23 cellular contexts compared by ENCODE assay signal in genomic region chr17:8101721-8102120, GRCh38. TPM values are rescaled to one million over a fixed set of nuclear protein-coding genes. Genes with fewer than 3 reads are reported as not detected.
"Had no signal": no experiment of that assay in that cellular context is flagged by ENCODE, and none has a peak within 500 bp of the region (broad histone marks: within the 10 kb centered on the region; RNA-seq: fewer than 3 reads in every experiment).

No MANE protein-coding gene starts in this region.

- H3K4me3 ChIP-seq: K562 had no signal

- H3K4me1 Mint-ChIP-seq: IgD-negative memory B cell had no signal

- H3K27ac ChIP-seq: HL-60, KMS-11 had no signal

- H3K9ac ChIP-seq: KMS-11, SK-N-SH had no signal

- DNase-seq: Kasumi-1, MM.1S, NCI-H1092 treated with DMSO at 0.1 percent for 48 hours, NCI-H1436, NCI-H187, NCI-H2029, NCI-H2081 treated with DMSO at 0.1 percent for 48 hours, NCI-H226, NCI-H446, NCI-H510A, NCI-H524 treated with DMSO at 0.1 percent for 48 hours, NCI-H69, NCI-H774, RPMI8226, SHP77, SK-N-SH, SW 1271 had no signal

- H3K4me3 Mint-ChIP-seq: IgD-negative memory B cell had no signal

- H3K9me3 Mint-ChIP-seq: IgD-negative memory B cell had no signal

- H3K4me2 ChIP-seq: KMS-11, SK-N-SH had no signal

- H3K27me3 Mint-ChIP-seq: IgD-negative memory B cell had no signal

- H3K36me3 Mint-ChIP-seq: IgD-negative memory B cell had no signal

- H3K9me3 ChIP-seq: SK-N-SH had no signal

- ATAC-seq: K562 had no signal

RNA-seq across cellular contexts. Expression of gene ALOX12B, which starts 14.2 kb away (rescaled TPM):
- total RNA-seq: K562, M059J had no signal
- polyA plus RNA-seq: K562 had no signal

RNA-seq across cellular contexts. Expression of gene ALOXE3, which starts 16.6 kb away (rescaled TPM):
- total RNA-seq: SK-MEL-5 had no signal
- polyA plus RNA-seq: IgD-negative memory B cell, K562 had no signal

RNA-seq across cellular contexts. Expression of gene HES7, which starts 22.2 kb away (rescaled TPM):
- total RNA-seq: SK-MEL-5 had no signal
- polyA plus RNA-seq: IgD-negative memory B cell had no signal
